In genomic region chr10:95208702-95209391, GRCh38 we compare ENCODE assay signal across 14 cellular contexts. TPM values are rescaled to one million over a fixed set of nuclear protein-coding genes. Genes with fewer than 3 reads are reported as not detected.
DNase-seq lines count a peak whose midpoint lies in the region; ATAC-seq and TF ChIP-seq lines count a peak whose summit lies in the region.
"Had no signal": no experiment of that assay in that cellular context is flagged by ENCODE, and none has a peak within 500 bp of the region (broad histone marks: within the 10 kb centered on the region; RNA-seq: fewer than 3 reads in every experiment).

No MANE protein-coding gene starts in this region.

- ATAC-seq in psoas muscle (no peak), HG02623 (IDR thresholded peaks at IDR 0.05; ENCODE audit: unreplicated experiment) (no peak)
- ATAC-seq: activated naive CD4-positive, alpha-beta T cell treated with anti-CD3 and anti-CD28 coated beads, Interleukin-2, amount 50 U/mL, for 72 hours had no signal

- intact Hi-C loops in esophagus muscularis mucosa (cut with DNase I) (no loop called here), psoas muscle (cut with DNase I) (no loop called here)

- TF ChIP-seq CTCF in esophagus muscularis mucosa (IDR thresholded peaks at IDR 0.05) (peak in 2 of 3 experiments; percentile 13 to 24), psoas muscle (IDR thresholded peaks at IDR 0.05) (peak; percentile 19)

- WGBS in esophagus muscularis mucosa = 59% methylated on average over 8 of the region's 8 CpGs
- 59 to 81% (median 62%) methylated on average over 8 of the region's 8 CpGs for WGBS in psoas muscle, 3 donors

- H3K4me3 ChIP-seq in esophagus muscularis mucosa = no peak overlapping the region
- H3K4me3 ChIP-seq in psoas muscle = no peak overlapping the region

- TF ChIP-seq POLR2A in esophagus muscularis mucosa (IDR thresholded peaks at IDR 0.05; ENCODE audit: low read depth) = no peak

- H3K4me1 ChIP-seq in esophagus muscularis mucosa (no peaks in the 10 kb centered on the region), psoas muscle (no peaks in the 10 kb centered on the region)

- H3K9me3 ChIP-seq in esophagus muscularis mucosa (no peaks in the 10 kb centered on the region), psoas muscle (no peaks in the 10 kb centered on the region)

- H3K27me3 ChIP-seq in esophagus muscularis mucosa = no peaks in the 10 kb centered on the region
- H3K27me3 ChIP-seq in psoas muscle (ENCODE audit: insufficient read depth in 3 of 3, low read length in 2 of 3) = no peaks in the 10 kb centered on the region

- no peaks in the 10 kb centered on the region for H3K36me3 ChIP-seq in esophagus muscularis mucosa
- H3K36me3 ChIP-seq in psoas muscle (ENCODE audit: insufficient read depth in 1 of 2, low read depth in 1 of 2) = no peaks in the 10 kb centered on the region

- H3K27ac ChIP-seq in esophagus muscularis mucosa (replicated peaks in 1 of 4) (no peak overlapping the region), psoas muscle (no peak overlapping the region)

- TF ChIP-seq EP300 in esophagus muscularis mucosa (IDR thresholded peaks at IDR 0.05) = no peak

- DNase-seq in NCI-H82 (lab: John Stamatoyannopoulos, UW) = peak; percentile 32
- DNase-seq in NCI-H82 treated with DMSO at 0.1 percent for 48 hours (lab: John Stamatoyannopoulos, UW; ENCODE audit: unreplicated experiment) = no peak
- peak; percentile 22 for DNase-seq in NCI-H460 (ENCODE audit: extremely low read depth, low read depth)
- DNase-seq in esophagus muscularis mucosa (ENCODE audit: extremely low spot score) = no peak
- DNase-seq in psoas muscle = no peak
- DNase-seq in activated T-cell treated with anti-CD3 and anti-CD28 coated beads, Interleukin-2, amount 50 U/mL, for 48 hours = no peak
- DNase-seq in activated T-cell treated with anti-CD3 and anti-CD28 coated beads, Interleukin-2, amount 50 U/mL, for 1 hour = no peak
- DNase-seq: CD4-positive, CD25-positive, alpha-beta regulatory T cell; foreskin melanocyte; NCI-H2029 treated with DMSO at 0.1 percent for 48 hours had no signal

RNA-seq across cellular contexts. Expression of gene ACSM6, which starts 14.8 kb away (rescaled TPM):
- not detected in 2 replicates for total RNA-seq in NCI-H460 (2014; rRNA removed; shearing (Covaris generic))
- polyA plus RNA-seq in NCI-H460 (2014; cell fraction: nucleus; rRNA removed) = 1.0 and 1.4 TPM in 2 replicates
- total RNA-seq in esophagus muscularis mucosa = not detected
- total RNA-seq in psoas muscle = not detected
- not detected for polyA plus RNA-seq in psoas muscle
- total RNA-seq: activated naive CD4-positive, alpha-beta T cell treated with anti-CD3 and anti-CD28 coated beads, Interleukin-2, amount 50 U/mL, for 72 hours; CD4-positive, CD25-positive, alpha-beta regulatory T cell; T-helper 2 cell treated with Interferon-gamma antibody and Interleukin-4, amounts not matched to agents 100 ng/mL and 5 ng/mL, for 36 hours had no signal
- polyA plus RNA-seq: CD4-positive, CD25-positive, alpha-beta regulatory T cell; neural cell had no signal

Comparison
In these comparisons a context has a peak if more than half of its experiments do, and no peak if none do; other contexts are left out.
1. DNase-seq: peak in NCI-H82 (single experiment) and NCI-H460 (single experiment); none in NCI-H82 treated with DMSO at 0.1 percent for 48 hours (single experiment), esophagus muscularis mucosa (single experiment), psoas muscle (0 of 2), activated T-cell treated with anti-CD3 and anti-CD28 coated beads, Interleukin-2, amount 50 U/mL, for 48 hours (0 of 2) and activated T-cell treated with anti-CD3 and anti-CD28 coated beads, Interleukin-2, amount 50 U/mL, for 1 hour (single experiment).